Comparison of ENCODE assay signal across 8 cellular contexts in genomic region chr4:76748649-76749048, GRCh38.
A peak's percentile ranks its signal among the peaks of the same experiment; 100 is the strongest.
DNase-seq lines count a peak whose midpoint lies in the region; ATAC-seq and TF ChIP-seq lines count a peak whose summit lies in the region.

No MANE protein-coding gene starts in this region.

- no peaks in the 10 kb centered on the region for H3K36me3 ChIP-seq in DND-41 (ENCODE audit: insufficient read depth, low read length)
- H3K36me3 ChIP-seq in SJCRH30 = peaks cover 9% of the 10 kb centered on the region
- no peaks in the 10 kb centered on the region for H3K36me3 ChIP-seq in sigmoid colon

- H3K27ac Mint-ChIP-seq in HFFc6 (peak overlapping the region; percentile 60), glutamatergic neuron (ENCODE audit: unreplicated experiment) (peak overlapping the region; percentile 1)

- no peak overlapping the region for H2AFZ ChIP-seq in DND-41 (ENCODE audit: low read depth, low read length)

- H3K9me3 Mint-ChIP-seq in HFFc6 (peaks cover 5% of the 10 kb centered on the region), glutamatergic neuron (ENCODE audit: unreplicated experiment) (no peaks in the 10 kb centered on the region)

- H3K4me1 Mint-ChIP-seq in HFFc6 (ENCODE audit: low read depth) (peaks cover 99% of the 10 kb centered on the region), glutamatergic neuron (ENCODE audit: low read depth, unreplicated experiment) (peaks cover 19% of the 10 kb centered on the region)

- no peak overlapping the region for H3K4me3 ChIP-seq in DND-41 (ENCODE audit: low read depth in 1 of 2, low read length in 2 of 2)
- no peak overlapping the region for H3K4me3 ChIP-seq in SJCRH30
- H3K4me3 ChIP-seq in sigmoid colon = no peak overlapping the region

- H3K9me3 ChIP-seq in DND-41 (ENCODE audit: insufficient read depth, low read length, severe bottlenecking) (peaks cover 2% of the 10 kb centered on the region), SJCRH30 (replicated peaks) (peaks cover 4% of the 10 kb centered on the region; the same call in 1 of the 2 replicates), sigmoid colon (no peaks in the 10 kb centered on the region)

- no peak for ATAC-seq in DND-41 (ENCODE audit: insufficient read depth, low read depth)

- H3K9ac ChIP-seq in DND-41 (ENCODE audit: low read depth, low read length) = no peak overlapping the region

- H3K36me3 Mint-ChIP-seq in HFFc6 (ENCODE audit: low read depth) (peaks cover 59% of the 10 kb centered on the region), glutamatergic neuron (ENCODE audit: unreplicated experiment) (no peaks in the 10 kb centered on the region)

- no peak for TF ChIP-seq EP300 in sigmoid colon (IDR thresholded peaks at IDR 0.05)

- WGBS in sigmoid colon, 2 donors = 7 to 20% methylated on average over 6 of the region's 6 CpGs

- no peaks in the 10 kb centered on the region for H3K4me1 ChIP-seq in DND-41 (ENCODE audit: insufficient read depth, low read length)
- peaks cover 37% of the 10 kb centered on the region for H3K4me1 ChIP-seq in SJCRH30
- peaks cover 0 to 41% (median 25%) of the 10 kb centered on the region in 4 donors for H3K4me1 ChIP-seq in sigmoid colon

- H3K4me2 ChIP-seq in DND-41 (ENCODE audit: insufficient read depth, low read length) = no peak overlapping the region

- intact Hi-C loops in sigmoid colon (cut with DNase I) = loop anchor here (2.0 to 10.0 kb wide), 2 partner anchors 238 to 534 kb away; partner anchors contain the start of gene SCARB2

- H3K4me3 Mint-ChIP-seq in HFFc6 (peak overlapping the region; percentile 8; the same call in 1 of the 2 replicates), glutamatergic neuron (ENCODE audit: unreplicated experiment) (no peak overlapping the region)

- H3K27me3 ChIP-seq in DND-41 (ENCODE audit: insufficient read depth, low read length, poor library complexity) (no peaks in the 10 kb centered on the region), SJCRH30 (no peaks in the 10 kb centered on the region), sigmoid colon (no peaks in the 10 kb centered on the region)

- peak; percentile 30 for DNase-seq in DND-41
- no peak for DNase-seq in HFFc6
- DNase-seq in SJCRH30 = peak; percentile 51 to 68
- no peak for DNase-seq in glutamatergic neuron
- DNase-seq in NCI-H2107 (lab: John Stamatoyannopoulos, UW) = no peak
- no peak for DNase-seq in sigmoid colon
- no peak for DNase-seq in NCI-H187 treated with DMSO at 0.1 percent for 48 hours (lab: John Stamatoyannopoulos, UW)
- no peak for DNase-seq in NCI-H2107 treated with DMSO at 0.1 percent for 48 hours (lab: John Stamatoyannopoulos, UW; ENCODE audit: unreplicated experiment)

- H3K27ac ChIP-seq in DND-41 (ENCODE audit: low read length) = no peak overlapping the region
- no peak overlapping the region for H3K27ac ChIP-seq in SJCRH30
- no peak overlapping the region for H3K27ac ChIP-seq in sigmoid colon

- peaks cover 5% of the 10 kb centered on the region for H3K27me3 Mint-ChIP-seq in HFFc6 (ENCODE audit: insufficient read depth)
- H3K27me3 Mint-ChIP-seq in glutamatergic neuron (ENCODE audit: unreplicated experiment) = no peaks in the 10 kb centered on the region

- TF ChIP-seq CTCF in DND-41 (IDR thresholded peaks at IDR 0.05; ENCODE audit: borderline replicate concordance, extremely low read depth, low read length, poor library complexity, severe bottlenecking) (peak; percentile 47), HFFc6 (IDR thresholded peaks at IDR 0.05) (peak; percentile 49; the same call in 1 of the 2 replicates), glutamatergic neuron (IDR thresholded peaks at IDR 0.05; ENCODE audit: partially characterized antibody, unreplicated experiment) (no peak), sigmoid colon (IDR thresholded peaks at IDR 0.05) (peak in 1 of 4 experiments; percentile 13)

- H3K79me2 ChIP-seq in DND-41 (ENCODE audit: insufficient read depth, low read length) = no peaks in the 10 kb centered on the region

- H4K20me1 ChIP-seq in DND-41 (ENCODE audit: insufficient read depth, low read length) = no peaks in the 10 kb centered on the region

- no peak for TF ChIP-seq POLR2A in sigmoid colon (IDR thresholded peaks at IDR 0.05)

Comparison
In these comparisons a context has a peak if more than half of its experiments do, and no peak if none do; other contexts are left out.
1. DNase-seq: peak in DND-41 (single experiment) and SJCRH30 (2 of 2); none in HFFc6 (single experiment), glutamatergic neuron (single experiment), NCI-H2107 (single experiment), sigmoid colon (single experiment), NCI-H187 treated with DMSO at 0.1 percent for 48 hours (single experiment) and NCI-H2107 treated with DMSO at 0.1 percent for 48 hours (single experiment).